In genomic region chr4:40645576-40645975, GRCh38 we compare ENCODE assay signal across 24 cellular contexts. TPM values are rescaled to one million over a fixed set of nuclear protein-coding genes. Genes with fewer than 3 reads are reported as not detected.
"Had no signal": no experiment of that assay in that cellular context is flagged by ENCODE, and none has a peak within 500 bp of the region (broad histone marks: within the 10 kb centered on the region; RNA-seq: fewer than 3 reads in every experiment).

No MANE protein-coding gene starts in this region.

- H3K27me3 Mint-ChIP-seq: naive thymus-derived CD4-positive, alpha-beta T cell had no signal

- H3K27ac ChIP-seq: coronary artery, epithelial cell of prostate, esophagus squamous epithelium, gastrocnemius medialis, heart left ventricle, left lung, lower lobe of right lung had no signal

- H3K4me3 ChIP-seq: coronary artery, esophagus squamous epithelium, gastrocnemius medialis, heart left ventricle, left lung, lower lobe of right lung had no signal

- H3K4me3 Mint-ChIP-seq: effector memory CD8-positive, alpha-beta T cell; endodermal cell; mesothelial cell of epicardium; naive thymus-derived CD4-positive, alpha-beta T cell had no signal

- H3K27me3 ChIP-seq: esophagus squamous epithelium, gastrocnemius medialis, heart left ventricle, left lung had no signal

- DNase-seq: effector CD8-positive, alpha-beta T cell; effector memory CD8-positive, alpha-beta T cell; endodermal cell; erythroblast; esophagus squamous epithelium; foreskin fibroblast; foreskin melanocyte; gastrocnemius medialis; glutamatergic neuron; heart left ventricle; hippocampal formation; islet precursor cell; kidney; kidney glomerular epithelial cell; left lung; left ventricle myocardium superior; lower lobe of right lung; mesenchymal stem cell; naive thymus-derived CD4-positive, alpha-beta T cell had no signal

- H3K27ac Mint-ChIP-seq: effector memory CD8-positive, alpha-beta T cell; endodermal cell; mesothelial cell of epicardium; naive thymus-derived CD4-positive, alpha-beta T cell had no signal

- H3K36me3 ChIP-seq: esophagus squamous epithelium, gastrocnemius medialis, heart left ventricle, left lung, lower lobe of right lung had no signal

- ATAC-seq: effector memory CD8-positive, alpha-beta T cell; esophagus mucosa; gastrocnemius medialis; heart left ventricle; left lung; left ventricle myocardium superior; lower lobe of right lung; naive thymus-derived CD4-positive, alpha-beta T cell had no signal

- H3K9me3 ChIP-seq: esophagus squamous epithelium, gastrocnemius medialis, heart left ventricle, left lung, lower lobe of right lung had no signal

- H3K4me1 ChIP-seq: esophagus squamous epithelium, gastrocnemius medialis, left lung, lower lobe of right lung had no signal

- H3K9me3 Mint-ChIP-seq: effector memory CD8-positive, alpha-beta T cell; endodermal cell; mesothelial cell of epicardium had no signal

- H3K36me3 Mint-ChIP-seq: mesothelial cell of epicardium; naive thymus-derived CD4-positive, alpha-beta T cell had no signal

RNA-seq across cellular contexts. Expression of gene RBM47, which starts 15.9 kb away (rescaled TPM):
- total RNA-seq: lung microvascular endothelial cell had no signal
